Comparison of ENCODE assay signal across 10 cellular contexts in the genomic region with DNA sequence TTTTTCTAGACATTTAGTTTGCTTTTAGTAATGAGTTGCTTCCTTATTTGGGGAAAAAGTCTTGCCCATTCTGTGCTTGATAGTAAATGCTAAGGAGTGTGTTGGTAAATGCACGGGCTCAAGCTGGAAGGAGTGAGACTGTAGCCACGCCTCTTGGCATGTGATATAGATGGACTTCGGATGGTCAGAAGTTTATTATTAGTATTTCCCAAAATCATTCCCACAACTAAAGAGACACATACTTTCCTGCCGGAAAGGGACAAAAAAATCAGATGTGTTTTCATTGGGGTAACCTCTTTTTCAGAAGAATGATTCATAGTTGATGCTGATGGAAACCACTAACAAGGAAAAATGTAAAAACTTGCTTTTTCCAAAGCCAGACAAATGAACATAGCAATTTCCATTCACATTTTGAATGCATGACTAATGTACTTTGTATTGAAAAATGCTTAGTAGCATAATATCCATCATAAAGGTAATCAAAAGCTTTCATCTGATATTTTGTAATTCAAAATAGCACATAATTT.
DNase-seq lines count a peak whose midpoint lies in the region; TF ChIP-seq lines count a peak whose summit lies in the region.
"Had no signal": no experiment of that assay in that cellular context is flagged by ENCODE, and none has a peak within 500 bp of the region (broad histone marks: within the 10 kb centered on the region; RNA-seq: fewer than 3 reads in every experiment).

No MANE protein-coding gene starts in this region.

- H3K27ac Mint-ChIP-seq in activated T-helper 1 cell treated with anti-CD3 and anti-CD28 coated beads, Interleukin-12 subunit alpha, Interleukin-12 subunit beta, Interleukin-2, Interleukin-4 antibody, amounts not matched to agents 30 ng/mL and 10 ng/mL and 1 ng/mL, durations not matched to agents 14 hours and 24 hours and 36 hours = no peak overlapping the region
- no peak overlapping the region for H3K27ac Mint-ChIP-seq in activated naive CD4-positive, alpha-beta T cell treated with anti-CD3 and anti-CD28 coated beads, Interleukin-2, amount 10 ng/mL, durations not matched to agents 7 days and 5 days
- H3K27ac Mint-ChIP-seq: memory B cell had no signal

- H3K4me1 Mint-ChIP-seq in activated T-helper 1 cell treated with anti-CD3 and anti-CD28 coated beads, Interleukin-12 subunit alpha, Interleukin-12 subunit beta, Interleukin-2, Interleukin-4 antibody, amounts not matched to agents 30 ng/mL and 10 ng/mL and 1 ng/mL, durations not matched to agents 14 hours and 24 hours and 36 hours (ENCODE audit: low read depth) = no peaks in the 10 kb centered on the region
- H3K4me1 Mint-ChIP-seq in activated naive CD4-positive, alpha-beta T cell treated with anti-CD3 and anti-CD28 coated beads, Interleukin-2, amount 10 ng/mL, durations not matched to agents 7 days and 5 days = no peaks in the 10 kb centered on the region

- peaks cover 0 to 73% (median 45%) of the 10 kb centered on the region in 4 donors for H3K4me1 ChIP-seq in tibial artery

- peaks cover 10% of the 10 kb centered on the region for H3K27me3 Mint-ChIP-seq in activated T-helper 1 cell treated with anti-CD3 and anti-CD28 coated beads, Interleukin-12 subunit alpha, Interleukin-12 subunit beta, Interleukin-2, Interleukin-4 antibody, amounts not matched to agents 30 ng/mL and 10 ng/mL and 1 ng/mL, durations not matched to agents 14 hours and 24 hours and 36 hours (ENCODE audit: insufficient read depth)
- peaks cover 12% of the 10 kb centered on the region for H3K27me3 Mint-ChIP-seq in activated naive CD4-positive, alpha-beta T cell treated with anti-CD3 and anti-CD28 coated beads, Interleukin-2, amount 10 ng/mL, durations not matched to agents 7 days and 5 days
- H3K27me3 Mint-ChIP-seq: memory B cell had no signal

- no peaks in the 10 kb centered on the region for H3K9me3 ChIP-seq in tibial artery

- CTCF ChIA-PET in activated naive CD4-positive, alpha-beta T cell treated with anti-CD3 and anti-CD28 coated beads, Interleukin-2, amount 10 ng/mL, durations not matched to agents 7 days and 5 days (lab: Charles Lee) = no interaction called here

- no peaks in the 10 kb centered on the region for H3K9me3 Mint-ChIP-seq in activated T-helper 1 cell treated with anti-CD3 and anti-CD28 coated beads, Interleukin-12 subunit alpha, Interleukin-12 subunit beta, Interleukin-2, Interleukin-4 antibody, amounts not matched to agents 30 ng/mL and 10 ng/mL and 1 ng/mL, durations not matched to agents 14 hours and 24 hours and 36 hours
- H3K9me3 Mint-ChIP-seq in activated naive CD4-positive, alpha-beta T cell treated with anti-CD3 and anti-CD28 coated beads, Interleukin-2, amount 10 ng/mL, durations not matched to agents 7 days and 5 days = no peaks in the 10 kb centered on the region

- DNase-seq in HS-5 (ENCODE audit: low read depth) = peak; percentile 60
- peak; percentile 38 for DNase-seq in cerebellum (ENCODE audit: low spot score)
- peak; percentile 25 for DNase-seq in kidney glomerular epithelial cell (lab: John Stamatoyannopoulos, UW)
- DNase-seq in tibial artery = peak; percentile 75 to 85
- DNase-seq in NCI-H2081 (lab: John Stamatoyannopoulos, UW) = no peak
- no peak for DNase-seq in activated T-helper 1 cell treated with anti-CD3 and anti-CD28 coated beads, Interleukin-12 subunit alpha, Interleukin-12 subunit beta, Interleukin-2, Interleukin-4 antibody, amounts not matched to agents 30 ng/mL and 10 ng/mL and 1 ng/mL, durations not matched to agents 14 hours and 24 hours and 36 hours (ENCODE audit: low spot score)
- no peak for DNase-seq in activated naive CD4-positive, alpha-beta T cell treated with anti-CD3 and anti-CD28 coated beads, Interleukin-2, amount 10 ng/mL, durations not matched to agents 7 days and 5 days
- no peak for DNase-seq in DMS153 (lab: John Stamatoyannopoulos, UW)
- DNase-seq: NCI-H2029 had no signal

- no peak overlapping the region for H3K4me3 Mint-ChIP-seq in activated T-helper 1 cell treated with anti-CD3 and anti-CD28 coated beads, Interleukin-12 subunit alpha, Interleukin-12 subunit beta, Interleukin-2, Interleukin-4 antibody, amounts not matched to agents 30 ng/mL and 10 ng/mL and 1 ng/mL, durations not matched to agents 14 hours and 24 hours and 36 hours
- no peak overlapping the region for H3K4me3 Mint-ChIP-seq in activated naive CD4-positive, alpha-beta T cell treated with anti-CD3 and anti-CD28 coated beads, Interleukin-2, amount 10 ng/mL, durations not matched to agents 7 days and 5 days

- no peaks in the 10 kb centered on the region for H3K36me3 ChIP-seq in tibial artery

- H3K36me3 Mint-ChIP-seq in activated T-helper 1 cell treated with anti-CD3 and anti-CD28 coated beads, Interleukin-12 subunit alpha, Interleukin-12 subunit beta, Interleukin-2, Interleukin-4 antibody, amounts not matched to agents 30 ng/mL and 10 ng/mL and 1 ng/mL, durations not matched to agents 14 hours and 24 hours and 36 hours (ENCODE audit: low read depth) = no peaks in the 10 kb centered on the region
- H3K36me3 Mint-ChIP-seq in activated naive CD4-positive, alpha-beta T cell treated with anti-CD3 and anti-CD28 coated beads, Interleukin-2, amount 10 ng/mL, durations not matched to agents 7 days and 5 days = no peaks in the 10 kb centered on the region

- TF ChIP-seq CTCF in tibial artery (IDR thresholded peaks at IDR 0.05) = no peak

- H3K27me3 ChIP-seq in tibial artery = no peaks in the 10 kb centered on the region

- peak overlapping the region; percentile 78 to 84 for H3K27ac ChIP-seq in tibial artery

- intact Hi-C loops in tibial artery (cut with DNase I; ENCODE audit: low total_unique reads) = loop anchor here (5.0 to 10.0 kb wide), 2 partner anchors 54 to 133 kb away; a partner anchor contains a TSS
- intact Hi-C loops in activated T-helper 1 cell treated with anti-CD3 and anti-CD28 coated beads, Interleukin-12 subunit alpha, Interleukin-12 subunit beta, Interleukin-2, Interleukin-4 antibody, amounts not matched to agents 30 ng/mL and 10 ng/mL and 1 ng/mL, durations not matched to agents 14 hours and 24 hours and 36 hours (cut with micrococcal nuclease) = no loop called here

- no peak overlapping the region for H3K4me3 ChIP-seq in tibial artery

Comparison
In these comparisons a context has a peak if more than half of its experiments do, and no peak if none do; other contexts are left out.
1. DNase-seq: peak in HS-5 (single experiment), cerebellum (single experiment), kidney glomerular epithelial cell (single experiment) and tibial artery (2 of 2); none in NCI-H2081 (0 of 2), activated T-helper 1 cell treated with anti-CD3 and anti-CD28 coated beads, Interleukin-12 subunit alpha, Interleukin-12 subunit beta, Interleukin-2, Interleukin-4 antibody, amounts not matched to agents 30 ng/mL and 10 ng/mL and 1 ng/mL, durations not matched to agents 14 hours and 24 hours and 36 hours (single experiment), activated naive CD4-positive, alpha-beta T cell treated with anti-CD3 and anti-CD28 coated beads, Interleukin-2, amount 10 ng/mL, durations not matched to agents 7 days and 5 days (single experiment) and DMS153 (single experiment).